Comparison of ENCODE assay signal across 1 cellular context in the genomic region with DNA sequence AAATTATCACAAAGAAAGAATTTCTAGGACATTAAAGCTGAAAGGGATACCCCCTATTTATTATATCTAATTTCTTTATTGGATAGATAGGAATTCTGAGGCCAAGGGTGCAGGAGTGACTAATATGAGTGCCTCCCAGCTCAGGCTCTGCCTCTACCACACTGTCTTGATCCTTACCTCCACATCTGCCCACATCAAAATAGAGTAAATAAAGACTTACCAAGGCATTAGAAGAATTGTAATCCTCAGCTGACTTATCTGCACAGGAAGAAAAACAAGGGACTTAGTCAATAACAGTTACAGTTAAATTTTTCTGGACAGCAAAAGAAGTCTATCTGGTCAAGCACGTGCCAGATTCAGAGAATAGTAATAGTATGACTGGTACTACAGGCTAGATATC.
TF ChIP-seq lines count a peak whose summit lies in the region.

No MANE protein-coding gene starts in this region.

TF ChIP-seq in IMR-90, 13 proteins besides CTCF, POLR2A, EP300 and RAD21:
- TF ChIP-seq MAZ (IDR thresholded peaks at IDR 0.05; ENCODE audit: borderline replicate concordance, low read depth, low read length) (no peak), CEBPB (IDR thresholded peaks at IDR 0.05; ENCODE audit: low read depth, low read length) (no peak), MXI1 (IDR thresholded peaks at IDR 0.05; ENCODE audit: borderline replicate concordance, low read depth, low read length) (no peak), SMC3 (IDR thresholded peaks at IDR 0.05; ENCODE audit: low read depth, low read length) (no peak), BHLHE40 (IDR thresholded peaks at IDR 0.05; ENCODE audit: low read depth, low read length) (no peak), FOS (IDR thresholded peaks at IDR 0.05; ENCODE audit: low read depth, low read length) (no peak), NFE2L2 (IDR thresholded peaks at IDR 0.05; ENCODE audit: low read depth, low read length) (no peak), RFX5 (IDR thresholded peaks at IDR 0.05; ENCODE audit: low read depth, low read length) (no peak)
- TF ChIP-seq, protein P1, sequence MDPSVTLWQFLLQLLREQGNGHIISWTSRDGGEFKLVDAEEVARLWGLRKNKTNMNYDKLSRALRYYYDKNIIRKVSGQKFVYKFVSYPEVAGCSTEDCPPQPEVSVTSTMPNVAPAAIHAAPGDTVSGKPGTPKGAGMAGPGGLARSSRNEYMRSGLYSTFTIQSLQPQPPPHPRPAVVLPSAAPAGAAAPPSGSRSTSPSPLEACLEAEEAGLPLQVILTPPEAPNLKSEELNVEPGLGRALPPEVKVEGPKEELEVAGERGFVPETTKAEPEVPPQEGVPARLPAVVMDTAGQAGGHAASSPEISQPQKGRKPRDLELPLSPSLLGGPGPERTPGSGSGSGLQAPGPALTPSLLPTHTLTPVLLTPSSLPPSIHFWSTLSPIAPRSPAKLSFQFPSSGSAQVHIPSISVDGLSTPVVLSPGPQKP (IDR thresholded peaks at IDR 0.05; ENCODE audit: borderline replicate concordance, low read depth, low read length), result no peak
